Comparison of ENCODE assay signal across 1 cellular context in genomic region chr17:17416007-17416399, GRCh38.
TF ChIP-seq lines count a peak whose summit lies in the region.

No MANE protein-coding gene starts in this region.

TF ChIP-seq in K562, 482 proteins besides CTCF, POLR2A, EP300 and RAD21 (continued from another document and continues in another):
- no peak for TF ChIP-seq PREB (CRISPR knock-in tag; IDR thresholded peaks at IDR 0.05)
- TF ChIP-seq FOS (IDR thresholded peaks at IDR 0.05; ENCODE audit: extremely low read depth, insufficient read length), result peak; percentile 25
- TF ChIP-seq ZFP91 (CRISPR knock-in tag; IDR thresholded peaks at IDR 0.05), result no peak
- no peak for TF ChIP-seq RBM14 (IDR thresholded peaks at IDR 0.05; ENCODE audit: borderline replicate concordance, insufficient read depth, low read depth, low read length)
- peak; percentile 12; the same call in 1 of the 2 replicates for TF ChIP-seq GABPB1 (CRISPR knock-in tag; IDR thresholded peaks at IDR 0.05)
- peak; percentile 58; the same call in 1 of the 2 replicates for TF ChIP-seq ELF1 (tag; IDR thresholded peaks at IDR 0.05)
- TF ChIP-seq ZNF174 (CRISPR knock-in tag; IDR thresholded peaks at IDR 0.05), result no peak
- peak; percentile 95 for TF ChIP-seq USF2 (CRISPR knock-in tag; IDR thresholded peaks at IDR 0.05)
- peak; percentile 87 for TF ChIP-seq ZNF143 (CRISPR knock-in tag; IDR thresholded peaks at IDR 0.05)
- TF ChIP-seq CREM (IDR thresholded peaks at IDR 0.05; ENCODE audit: low read depth), result peak; percentile 36; the same call in 1 of the 2 replicates
- peak; percentile 55; the same call in 1 of the 2 replicates for TF ChIP-seq CREB3 (tag; conservative IDR thresholded peaks at IDR 0.05; ENCODE audit: low read depth)
- peak; percentile 86 for TF ChIP-seq RAD51 (IDR thresholded peaks at IDR 0.05; ENCODE audit: borderline replicate concordance, low read depth)
- no peak for TF ChIP-seq ETV5 (CRISPR knock-in tag; IDR thresholded peaks at IDR 0.05; ENCODE audit: low read depth)
- no peak for TF ChIP-seq ELF4 (CRISPR knock-in tag; IDR thresholded peaks at IDR 0.05)
- no peak for TF ChIP-seq ZNF699 (CRISPR knock-in tag; IDR thresholded peaks at IDR 0.05; ENCODE audit: insufficient replicate concordance)
- peak; percentile 40 for TF ChIP-seq NFYB (IDR thresholded peaks at IDR 0.05; ENCODE audit: extremely low read depth, insufficient read length)
- 0 out of 2 replicates have a peak, but pooled peaks have one; percentile 59 for TF ChIP-seq NR2C2 (CRISPR knock-in tag; IDR thresholded peaks at IDR 0.05)
- TF ChIP-seq NR2C2 (tag; IDR thresholded peaks at IDR 0.05), result peak; percentile 96
- no peak for TF ChIP-seq CCAR2 (IDR thresholded peaks at IDR 0.05; ENCODE audit: low read depth, low read length)
- peak; percentile 17 for TF ChIP-seq TBP (optimal IDR thresholded peaks at IDR 0.05; ENCODE audit: low read depth, low read length)
- TF ChIP-seq ELF2 (CRISPR knock-in tag; IDR thresholded peaks at IDR 0.05), result no peak
- peak; percentile 91 for TF ChIP-seq NR2C1 (IDR thresholded peaks at IDR 0.05)
- TF ChIP-seq NR2C1 (tag; IDR thresholded peaks at IDR 0.05), result peak; percentile 93
- 0 out of 2 replicates have a peak, but pooled peaks have one; percentile 16 for TF ChIP-seq ATF7 (IDR thresholded peaks at IDR 0.05)
- TF ChIP-seq SIX5 (IDR thresholded peaks at IDR 0.05; ENCODE audit: borderline replicate concordance in 1 of 2, insufficient read depth in 1 of 2, low read depth in 1 of 2, low read length in 2 of 2), result peak; percentile 72 to 80
- TF ChIP-seq USF1 (CRISPR knock-in tag; IDR thresholded peaks at IDR 0.05), result peak; percentile 94
- no peak for TF ChIP-seq ZBTB17 (CRISPR knock-in tag; IDR thresholded peaks at IDR 0.05)
- TF ChIP-seq KHSRP (IDR thresholded peaks at IDR 0.05), result no peak
- 0 out of 2 replicates have a peak, but pooled peaks have one; percentile 45 for TF ChIP-seq CREB3L1 (IDR thresholded peaks at IDR 0.05; ENCODE audit: borderline replicate concordance, low read depth)
- no peak for TF ChIP-seq POLR2B (IDR thresholded peaks at IDR 0.05; ENCODE audit: low read depth, partially characterized antibody)
- no peak for TF ChIP-seq ETS1 (conservative IDR thresholded peaks at IDR 0.05; ENCODE audit: control insufficient read depth, low read depth, low read length)
- no peak for TF ChIP-seq MAX (CRISPR knock-in tag; IDR thresholded peaks at IDR 0.05)
- peak in 1 of 3 experiments; percentile 87 for TF ChIP-seq YY1 (IDR thresholded peaks at IDR 0.05; ENCODE audit: borderline replicate concordance in 1 of 3, control insufficient read depth in 1 of 3, extremely low read depth in 1 of 3, insufficient read depth in 3 of 3, insufficient read length in 1 of 3, insufficient replicate concordance in 2 of 3, low read depth in 1 of 3, low read length in 2 of 3)
- TF ChIP-seq GTF2A2 (tag; IDR thresholded peaks at IDR 0.05), result no peak
- TF ChIP-seq ZBTB1 (CRISPR knock-in tag; IDR thresholded peaks at IDR 0.05; ENCODE audit: borderline replicate concordance, low read depth), result no peak
- TF ChIP-seq MBD2 (IDR thresholded peaks at IDR 0.05; ENCODE audit: borderline replicate concordance, low read depth), result peak; percentile 68; the same call in 1 of the 2 replicates
- no peak for TF ChIP-seq SMAD3 (CRISPR knock-in tag; conservative IDR thresholded peaks at IDR 0.05)
- TF ChIP-seq TOE1 (IDR thresholded peaks at IDR 0.05; ENCODE audit: borderline replicate concordance), result peak; percentile 76; the same call in 1 of the 2 replicates
- no peak for TF ChIP-seq TOE1 (CRISPR knock-in tag; IDR thresholded peaks at IDR 0.05; ENCODE audit: borderline replicate concordance, low read depth)
- TF ChIP-seq ATF3 (IDR thresholded peaks at IDR 0.05), result peak; percentile 28; the same call in 1 of the 2 replicates
- no peak for TF ChIP-seq ATF3 (CRISPR knock-in tag; conservative IDR thresholded peaks at IDR 0.05)
- no peak for TF ChIP-seq ZFPM2 (CRISPR knock-in tag; IDR thresholded peaks at IDR 0.05)
- no peak for TF ChIP-seq BDP1 (IDR thresholded peaks at IDR 0.05; ENCODE audit: insufficient read depth, insufficient read length)
- no peak for TF ChIP-seq TAF15 (IDR thresholded peaks at IDR 0.05; ENCODE audit: low read depth, low read length)
- TF ChIP-seq FOXJ3 (CRISPR knock-in tag; IDR thresholded peaks at IDR 0.05), result no peak
- no peak for TF ChIP-seq E2F4 (CRISPR knock-in tag; IDR thresholded peaks at IDR 0.05; ENCODE audit: low read depth)
- TF ChIP-seq TAL1 (IDR thresholded peaks at IDR 0.05), result no peak
- TF ChIP-seq TFE3 (CRISPR knock-in tag; IDR thresholded peaks at IDR 0.05), result peak; percentile 29; the same call in 1 of the 2 replicates
- TF ChIP-seq CEBPB (tag; IDR thresholded peaks at IDR 0.05), result peak; percentile 90
- TF ChIP-seq CXXC5 (CRISPR knock-in tag; IDR thresholded peaks at IDR 0.05), result 0 out of 2 replicates have a peak, but pooled peaks have one; percentile 27
- 0 out of 2 replicates have a peak, but pooled peaks have one; percentile 37 for TF ChIP-seq DDX20 (tag; IDR thresholded peaks at IDR 0.05; ENCODE audit: low read depth)
- no peak for TF ChIP-seq DPF2 (IDR thresholded peaks at IDR 0.05)
- TF ChIP-seq KAT8 (IDR thresholded peaks at IDR 0.05; ENCODE audit: low read depth), result no peak
- TF ChIP-seq HNRNPK (IDR thresholded peaks at IDR 0.05; ENCODE audit: low read depth, low read length, poor library complexity, severe bottlenecking), result no peak
- peak; percentile 51; the same call in 1 of the 2 replicates for TF ChIP-seq CBFA2T2 (conservative IDR thresholded peaks at IDR 0.05)
- TF ChIP-seq VEZF1 (CRISPR knock-in tag; IDR thresholded peaks at IDR 0.05), result 0 out of 2 replicates have a peak, but pooled peaks have one; percentile 14
- peak; percentile 86; the same call in 1 of the 2 replicates for TF ChIP-seq EHMT2 (IDR thresholded peaks at IDR 0.05)
- no peak for TF ChIP-seq RBM15 (IDR thresholded peaks at IDR 0.05; ENCODE audit: insufficient read depth, low read length)
- TF ChIP-seq ID3 (CRISPR knock-in tag; IDR thresholded peaks at IDR 0.05), result no peak
- no peak for TF ChIP-seq ID3 (tag; IDR thresholded peaks at IDR 0.05)
